In genomic region chr2:191927319-191927867, GRCh38 we compare ENCODE assay signal across 10 cellular contexts.
A peak's percentile ranks its signal among the peaks of the same experiment; 100 is the strongest.
DNase-seq lines count a peak whose midpoint lies in the region; ATAC-seq and TF ChIP-seq lines count a peak whose summit lies in the region.
"Had no signal": no experiment of that assay in that cellular context is flagged by ENCODE, and none has a peak within 500 bp of the region (broad histone marks: within the 10 kb centered on the region; RNA-seq: fewer than 3 reads in every experiment).

No MANE protein-coding gene starts in this region.

- H3K9me3 ChIP-seq in mucosa of descending colon, result no peaks in the 10 kb centered on the region

- TF ChIP-seq CTCF in mucosa of descending colon (IDR thresholded peaks at IDR 0.05), result no peak

- peaks cover 6% of the 10 kb centered on the region for H3K4me1 ChIP-seq in mucosa of descending colon (ENCODE audit: low read depth)

- intact Hi-C loops in mucosa of descending colon (cut with DNase I, micrococcal nuclease), result no loop called here

- no peaks in the 10 kb centered on the region for H3K36me3 ChIP-seq in mucosa of descending colon (ENCODE audit: low read depth)

- DNase-seq in DMS79 treated with DMSO at 0.1 percent for 48 hours (lab: John Stamatoyannopoulos, UW), result peak; percentile 94
- DNase-seq in NCI-H1092 treated with DMSO at 0.1 percent for 48 hours (lab: John Stamatoyannopoulos, UW), result peak; percentile 71
- peak; percentile 42 for DNase-seq in cerebellar cortex (ENCODE audit: low spot score)
- DNase-seq in mucosa of descending colon, result peak in 1 of 3 donors; percentile 69
- no peak for DNase-seq in AML-193 (lab: John Stamatoyannopoulos, UW)
- DNase-seq in effector CD4-positive, alpha-beta T cell, result no peak
- DNase-seq: activated naive CD8-positive, alpha-beta T cell treated with anti-CD3 and anti-CD28 coated beads, Interleukin-2, amount 50 U/mL, for 24 hours; NCI-H1436 treated with DMSO at 0.1 percent for 48 hours had no signal

- H3K4me3 ChIP-seq in mucosa of descending colon, result no peak overlapping the region

- ATAC-seq in mucosa of descending colon, result peak; percentile 66
- no peak for ATAC-seq in GM18517 (IDR thresholded peaks at IDR 0.05; ENCODE audit: unreplicated experiment)
- ATAC-seq in HG02852 (IDR thresholded peaks at IDR 0.05; ENCODE audit: unreplicated experiment), result no peak
- ATAC-seq: activated naive CD8-positive, alpha-beta T cell treated with anti-CD3 and anti-CD28 coated beads, Interleukin-2, amount 50 U/mL, for 24 hours had no signal

Comparison
In these comparisons a context has a peak if more than half of its experiments do, and no peak if none do; other contexts are left out.
1. DNase-seq: peak in DMS79 treated with DMSO at 0.1 percent for 48 hours (single experiment), NCI-H1092 treated with DMSO at 0.1 percent for 48 hours (single experiment) and cerebellar cortex (single experiment); none in AML-193 (0 of 2) and effector CD4-positive, alpha-beta T cell (single experiment).